In genomic region chr7:137967143-137968018, GRCh38 we compare ENCODE assay signal across 1 cellular context.
TF ChIP-seq lines count a peak whose summit lies in the region.

No MANE protein-coding gene starts in this region.

TF ChIP-seq in GM12878, 131 proteins besides CTCF, POLR2A, EP300 and RAD21:
- TF ChIP-seq NR2C2 (IDR thresholded peaks at IDR 0.05; ENCODE audit: borderline replicate concordance, control insufficient read depth, insufficient read length, low read depth): no peak
- no peak for TF ChIP-seq PBX3 (IDR thresholded peaks at IDR 0.05; ENCODE audit: insufficient replicate concordance, low read depth, low read length)
- no peak for TF ChIP-seq YY1 (IDR thresholded peaks at IDR 0.05; ENCODE audit: low read depth, low read length)
- no peak for TF ChIP-seq ESRRA (IDR thresholded peaks at IDR 0.05; ENCODE audit: low read length)
- TF ChIP-seq, protein P1, sequence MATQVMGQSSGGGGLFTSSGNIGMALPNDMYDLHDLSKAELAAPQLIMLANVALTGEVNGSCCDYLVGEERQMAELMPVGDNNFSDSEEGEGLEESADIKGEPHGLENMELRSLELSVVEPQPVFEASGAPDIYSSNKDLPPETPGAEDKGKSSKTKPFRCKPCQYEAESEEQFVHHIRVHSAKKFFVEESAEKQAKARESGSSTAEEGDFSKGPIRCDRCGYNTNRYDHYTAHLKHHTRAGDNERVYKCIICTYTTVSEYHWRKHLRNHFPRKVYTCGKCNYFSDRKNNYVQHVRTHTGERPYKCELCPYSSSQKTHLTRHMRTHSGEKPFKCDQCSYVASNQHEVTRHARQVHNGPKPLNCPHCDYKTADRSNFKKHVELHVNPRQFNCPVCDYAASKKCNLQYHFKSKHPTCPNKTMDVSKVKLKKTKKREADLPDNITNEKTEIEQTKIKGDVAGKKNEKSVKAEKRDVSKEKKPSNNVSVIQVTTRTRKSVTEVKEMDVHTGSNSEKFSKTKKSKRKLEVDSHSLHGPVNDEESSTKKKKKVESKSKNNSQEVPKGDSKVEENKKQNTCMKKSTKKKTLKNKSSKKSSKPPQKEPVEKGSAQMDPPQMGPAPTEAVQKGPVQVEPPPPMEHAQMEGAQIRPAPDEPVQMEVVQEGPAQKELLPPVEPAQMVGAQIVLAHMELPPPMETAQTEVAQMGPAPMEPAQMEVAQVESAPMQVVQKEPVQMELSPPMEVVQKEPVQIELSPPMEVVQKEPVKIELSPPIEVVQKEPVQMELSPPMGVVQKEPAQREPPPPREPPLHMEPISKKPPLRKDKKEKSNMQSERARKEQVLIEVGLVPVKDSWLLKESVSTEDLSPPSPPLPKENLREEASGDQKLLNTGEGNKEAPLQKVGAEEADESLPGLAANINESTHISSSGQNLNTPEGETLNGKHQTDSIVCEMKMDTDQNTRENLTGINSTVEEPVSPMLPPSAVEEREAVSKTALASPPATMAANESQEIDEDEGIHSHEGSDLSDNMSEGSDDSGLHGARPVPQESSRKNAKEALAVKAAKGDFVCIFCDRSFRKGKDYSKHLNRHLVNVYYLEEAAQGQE (IDR thresholded peaks at IDR 0.05; ENCODE audit: low read depth, low read length): no peak
- no peak for TF ChIP-seq SPI1 (IDR thresholded peaks at IDR 0.05; ENCODE audit: borderline replicate concordance, insufficient read depth, low read depth, low read length)
- no peak for TF ChIP-seq ZSCAN29 (IDR thresholded peaks at IDR 0.05)
- no peak for TF ChIP-seq LARP7 (IDR thresholded peaks at IDR 0.05)
- no peak for TF ChIP-seq NKRF (conservative IDR thresholded peaks at IDR 0.05)
- TF ChIP-seq CREB1 (IDR thresholded peaks at IDR 0.05; ENCODE audit: low read depth): no peak
- TF ChIP-seq RUNX3 (IDR thresholded peaks at IDR 0.05; ENCODE audit: low read length): no peak
- TF ChIP-seq HSF1 (IDR thresholded peaks at IDR 0.05; ENCODE audit: low read depth, low read length): no peak
- no peak for TF ChIP-seq IRF4 (IDR thresholded peaks at IDR 0.05; ENCODE audit: low read depth, low read length)
- TF ChIP-seq BRCA1 (IDR thresholded peaks at IDR 0.05; ENCODE audit: low read depth, low read length): no peak
TF ChIP-seq in GM12878: peak in this region for 0.
